Comparison of ENCODE assay signal across 10 cellular contexts in the genomic region with DNA sequence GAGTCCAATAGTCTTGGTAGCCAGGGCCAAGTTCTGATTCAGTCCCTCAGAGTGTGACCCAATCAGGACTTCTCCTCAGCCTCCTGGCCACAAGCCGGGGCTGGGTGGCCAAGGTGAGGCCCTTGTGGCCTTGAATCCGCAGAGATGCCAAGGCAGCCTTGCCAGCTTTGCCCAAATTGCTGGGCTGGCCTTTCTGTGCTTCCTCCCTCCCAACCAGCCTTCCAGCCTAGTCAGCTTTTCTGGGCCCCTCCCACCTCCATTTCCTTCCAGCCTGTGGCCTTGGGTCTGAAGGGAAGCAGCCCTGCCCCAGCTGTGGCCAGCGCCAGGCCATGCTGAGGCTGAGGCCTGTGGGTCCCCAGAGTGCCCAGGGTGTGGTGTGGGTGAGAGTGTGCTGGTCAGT. TPM values are rescaled to one million over a fixed set of nuclear protein-coding genes. Genes with fewer than 3 reads are reported as not detected.
A peak's percentile ranks its signal among the peaks of the same experiment; 100 is the strongest.
DNase-seq lines count a peak whose midpoint lies in the region; ATAC-seq and TF ChIP-seq lines count a peak whose summit lies in the region.
"Had no signal": no experiment of that assay in that cellular context is flagged by ENCODE, and none has a peak within 500 bp of the region (broad histone marks: within the 10 kb centered on the region; RNA-seq: fewer than 3 reads in every experiment).

No MANE protein-coding gene starts in this region.

- no peaks in the 10 kb centered on the region for H3K36me3 Mint-ChIP-seq in CD4-positive, CD25-positive, alpha-beta regulatory T cell
- no peaks in the 10 kb centered on the region for H3K36me3 Mint-ChIP-seq in osteocyte (ENCODE audit: unreplicated experiment)
- H3K36me3 Mint-ChIP-seq in effector memory CD8-positive, alpha-beta T cell (ENCODE audit: insufficient read depth) = peaks cover 20% of the 10 kb centered on the region

- no peaks in the 10 kb centered on the region for H3K27me3 ChIP-seq in CD4-positive, CD25-positive, alpha-beta regulatory T cell (ENCODE audit: control insufficient read depth, insufficient read depth, low read length)
- H3K27me3 ChIP-seq in RWPE2 (ENCODE audit: insufficient read depth, poor library complexity, severe bottlenecking) = no peaks in the 10 kb centered on the region
- H3K27me3 ChIP-seq: foreskin keratinocyte had no signal

- no peak overlapping the region for H3K4me3 ChIP-seq in CD4-positive, CD25-positive, alpha-beta regulatory T cell (ENCODE audit: low read depth, low read length)
- H3K4me3 ChIP-seq in RWPE2 (ENCODE audit: severe bottlenecking) = no peak overlapping the region
- no peak overlapping the region for H3K4me3 ChIP-seq in fibroblast of pulmonary artery (replicated peaks; ENCODE audit: low read depth, low read length)

- TF ChIP-seq CTCF in RWPE2 (IDR thresholded peaks at IDR 0.05; ENCODE audit: poor library complexity, severe bottlenecking) (no peak), fibroblast of pulmonary artery (IDR thresholded peaks at IDR 0.05; ENCODE audit: low read length, missing control alignments) (no peak), osteocyte (IDR thresholded peaks at IDR 0.05) (no peak)

- no peak overlapping the region for H3K4me3 Mint-ChIP-seq in CD4-positive, CD25-positive, alpha-beta regulatory T cell
- no peak overlapping the region for H3K4me3 Mint-ChIP-seq in osteocyte (ENCODE audit: unreplicated experiment)
- no peak overlapping the region for H3K4me3 Mint-ChIP-seq in effector memory CD8-positive, alpha-beta T cell

- H3K27ac Mint-ChIP-seq in CD4-positive, CD25-positive, alpha-beta regulatory T cell = peak overlapping the region; percentile 38 to 69 (median 41)
- peak overlapping the region; percentile 87 for H3K27ac Mint-ChIP-seq in osteocyte (ENCODE audit: unreplicated experiment)
- H3K27ac Mint-ChIP-seq in effector memory CD8-positive, alpha-beta T cell = no peak overlapping the region

- no peak for DNase-seq in CD4-positive, CD25-positive, alpha-beta regulatory T cell
- DNase-seq in RWPE2 (ENCODE audit: low spot score) = peak; percentile 52
- DNase-seq in fibroblast of pulmonary artery (ENCODE audit: low read depth) = peak; percentile 47
- DNase-seq in osteocyte (ENCODE audit: extremely low spot score, unreplicated experiment) = no peak
- DNase-seq in NK-92 (lab: John Stamatoyannopoulos, UW; ENCODE audit: unreplicated experiment) = no peak
- no peak for DNase-seq in NCI-H146 (lab: John Stamatoyannopoulos, UW)
- no peak for DNase-seq in effector memory CD8-positive, alpha-beta T cell
- DNase-seq: DND-41, foreskin keratinocyte had no signal

- H3K27me3 Mint-ChIP-seq in CD4-positive, CD25-positive, alpha-beta regulatory T cell = no peaks in the 10 kb centered on the region
- no peaks in the 10 kb centered on the region for H3K27me3 Mint-ChIP-seq in osteocyte (ENCODE audit: unreplicated experiment)
- H3K27me3 Mint-ChIP-seq in effector memory CD8-positive, alpha-beta T cell = no peaks in the 10 kb centered on the region

- H3K9me3 ChIP-seq in CD4-positive, CD25-positive, alpha-beta regulatory T cell (ENCODE audit: control insufficient read depth in 2 of 2, low read length in 2 of 2) = no peaks in the 10 kb centered on the region
- no peaks in the 10 kb centered on the region for H3K9me3 ChIP-seq in RWPE2 (ENCODE audit: severe bottlenecking)

- no peak overlapping the region for H3K27ac ChIP-seq in CD4-positive, CD25-positive, alpha-beta regulatory T cell (ENCODE audit: insufficient read depth, low read length, poor library complexity, severe bottlenecking)
- no peak overlapping the region for H3K27ac ChIP-seq in RWPE2 (ENCODE audit: poor library complexity, severe bottlenecking)
- H3K27ac ChIP-seq: foreskin keratinocyte had no signal

- H3K4me1 ChIP-seq in CD4-positive, CD25-positive, alpha-beta regulatory T cell (ENCODE audit: control insufficient read depth, insufficient read depth, low read length, poor library complexity, severe bottlenecking) = peaks cover 23% of the 10 kb centered on the region
- peaks cover 2% of the 10 kb centered on the region for H3K4me1 ChIP-seq in RWPE2 (ENCODE audit: insufficient read depth, poor library complexity, severe bottlenecking)

- H3K4me1 Mint-ChIP-seq in CD4-positive, CD25-positive, alpha-beta regulatory T cell = peaks cover 5 to 33% (median 24%) of the 10 kb centered on the region in 4 donors
- peaks cover 52% of the 10 kb centered on the region for H3K4me1 Mint-ChIP-seq in osteocyte (ENCODE audit: unreplicated experiment)
- peaks cover 24 to 30% of the 10 kb centered on the region in 2 donors for H3K4me1 Mint-ChIP-seq in effector memory CD8-positive, alpha-beta T cell (ENCODE audit: low read depth in 2 of 2)

- no peak for ATAC-seq in CD4-positive, CD25-positive, alpha-beta regulatory T cell (ENCODE audit: low read depth in 2 of 2)
- ATAC-seq in RWPE2 (ENCODE audit: low read depth) (peak; percentile 45), HG02571 (IDR thresholded peaks at IDR 0.05; ENCODE audit: unreplicated experiment) (no peak)
- no peak for ATAC-seq in effector memory CD8-positive, alpha-beta T cell (replicated peaks)
- ATAC-seq: foreskin keratinocyte had no signal

- no peaks in the 10 kb centered on the region for H3K9me3 Mint-ChIP-seq in CD4-positive, CD25-positive, alpha-beta regulatory T cell
- no peaks in the 10 kb centered on the region for H3K9me3 Mint-ChIP-seq in osteocyte (ENCODE audit: unreplicated experiment)
- no peaks in the 10 kb centered on the region for H3K9me3 Mint-ChIP-seq in effector memory CD8-positive, alpha-beta T cell

- H3K36me3 ChIP-seq in CD4-positive, CD25-positive, alpha-beta regulatory T cell (ENCODE audit: control insufficient read depth, insufficient read depth, low read length) = no peaks in the 10 kb centered on the region
- no peaks in the 10 kb centered on the region for H3K36me3 ChIP-seq in RWPE2 (ENCODE audit: low read depth)

RNA-seq across cellular contexts. Expression of gene ANKDD1A, which starts 34.3 kb away (rescaled TPM):
- 12.4 TPM for total RNA-seq in CD4-positive, CD25-positive, alpha-beta regulatory T cell
- 1 to 10 TPM in 2 of 4 donors, under 1 TPM in 2; 0.35 to 5.4 (median 0.83) TPM for polyA plus RNA-seq in CD4-positive, CD25-positive, alpha-beta regulatory T cell
- total RNA-seq in osteocyte = 4.6 and 5.7 TPM in 2 replicates

RNA-seq across cellular contexts. Expression of gene PLEKHO2, which starts 35.7 kb away (rescaled TPM):
- 15.6 TPM for total RNA-seq in CD4-positive, CD25-positive, alpha-beta regulatory T cell
- polyA plus RNA-seq in CD4-positive, CD25-positive, alpha-beta regulatory T cell = 10 to 100 TPM; 27.2 to 33.4 (median 29.3) TPM
- total RNA-seq in osteocyte = 24.5 and 24.7 TPM in 2 replicates

RNA-seq across cellular contexts. Expression of gene PIF1, which starts 52.0 kb away (rescaled TPM):
- total RNA-seq in CD4-positive, CD25-positive, alpha-beta regulatory T cell = 0.37 TPM
- polyA plus RNA-seq in CD4-positive, CD25-positive, alpha-beta regulatory T cell = under 1 TPM in 3 of 4 donors, not detected in 1; 0.07 to 0.34 (median 0.24) TPM
- total RNA-seq in osteocyte = 4.2 and 4.8 TPM in 2 replicates

Comparison
In these comparisons a context has a peak if more than half of its experiments do, and no peak if none do; other contexts are left out.
1. DNase-seq: peak in RWPE2 (single experiment) and fibroblast of pulmonary artery (single experiment); none in CD4-positive, CD25-positive, alpha-beta regulatory T cell (0 of 3), osteocyte (single experiment), NK-92 (single experiment), NCI-H146 (single experiment) and effector memory CD8-positive, alpha-beta T cell (0 of 3).
2. H3K27ac Mint-ChIP-seq: peak in CD4-positive, CD25-positive, alpha-beta regulatory T cell (3 of 3) and osteocyte (single experiment); none in effector memory CD8-positive, alpha-beta T cell (0 of 2).